ENCODE assay signal across 8 cellular contexts in genomic region chr12:121805171-121805687, GRCh38. TPM values are rescaled to one million over a fixed set of nuclear protein-coding genes. Genes with fewer than 3 reads are reported as not detected.
A peak's percentile ranks its signal among the peaks of the same experiment; 100 is the strongest.
DNase-seq lines count a peak whose midpoint lies in the region; ATAC-seq and TF ChIP-seq lines count a peak whose summit lies in the region.

No MANE protein-coding gene starts in this region.

- in situ Hi-C loops in transverse colon (cut with MboI; ENCODE audit: low pct_ligation_motif_present in 1 of 4, low pct_unique_long_range_greater_than_20kb in 1 of 4, low sequenced_read_pairs in 3 of 4): no loop called here

- BruUV-seq in Calu3 (replicated peaks; lab: Mats Ljungman, UMichigan) (no TSS peak), MCF 10A (replicated peaks; lab: Mats Ljungman, UMichigan) (no TSS peak)

- H3K27me3 Mint-ChIP-seq in Calu3 (ENCODE audit: unreplicated experiment) (no peaks in the 10 kb centered on the region), MCF 10A (ENCODE audit: insufficient read depth, unreplicated experiment) (no peaks in the 10 kb centered on the region)

- TF ChIP-seq CTCF in Calu3 (IDR thresholded peaks at IDR 0.05; ENCODE audit: unreplicated experiment) (no peak), MCF 10A (IDR thresholded peaks at IDR 0.05; ENCODE audit: unreplicated experiment) (no peak), lower leg skin (IDR thresholded peaks at IDR 0.05) (no peak), transverse colon (IDR thresholded peaks at IDR 0.05) (no peak)

- peaks cover 0 to 15% (median 2%) of the 10 kb centered on the region in 4 donors for H3K36me3 ChIP-seq in transverse colon

- H3K36me3 Mint-ChIP-seq in Calu3 (ENCODE audit: insufficient read depth, unreplicated experiment) (peaks cover 86% of the 10 kb centered on the region), MCF 10A (ENCODE audit: insufficient read depth, unreplicated experiment) (peaks cover 43% of the 10 kb centered on the region)

- H3K27ac ChIP-seq in transverse colon: peak overlapping the region; percentile 100

- peak overlapping the region; percentile 44 for H3K27ac Mint-ChIP-seq in Calu3 (ENCODE audit: unreplicated experiment)
- H3K27ac Mint-ChIP-seq in MCF 10A (ENCODE audit: low read depth, unreplicated experiment): peak overlapping the region; percentile 99

- CTCF ChIA-PET in Calu3 (lab: Charles Lee) (interaction anchor here (1.8 kb wide), 1 partner anchor 11 kb away, joined by 6 read pairs; the partner anchor contains the start of gene RHOF), MCF 10A (lab: Yijun Ruan, JAX) (interaction anchor here (0.6 to 16.6 kb wide), 3 partner anchors 10 to 30 kb away, joined by 3 to 390 read pairs (median 4); partner anchors contain the start of gene RHOF)

- intact Hi-C loops in Calu3 (cut with micrococcal nuclease; ENCODE audit: unreplicated experiment): no loop called here
- intact Hi-C loops in MCF 10A (cut with micrococcal nuclease): no loop called here
- intact Hi-C loops in lower leg skin (cut with DNase I; ENCODE audit: low total_unique reads): no loop called here
- intact Hi-C loops in transverse colon (cut with DNase I; ENCODE audit: low total_unique reads): no loop called here

- H3K9me3 ChIP-seq in transverse colon: no peaks in the 10 kb centered on the region

- ATAC-seq in GM19035 (IDR thresholded peaks at IDR 0.05; ENCODE audit: unreplicated experiment) (no peak), GM19351 (IDR thresholded peaks at IDR 0.05; ENCODE audit: unreplicated experiment) (no peak)

- H3K4me1 ChIP-seq in transverse colon: peaks cover 13 to 27% (median 25%) of the 10 kb centered on the region in 4 donors

- H3K4me1 Mint-ChIP-seq in Calu3 (ENCODE audit: low read depth, unreplicated experiment): peaks cover 31% of the 10 kb centered on the region
- H3K4me1 Mint-ChIP-seq in MCF 10A (ENCODE audit: insufficient read depth, unreplicated experiment): no peaks in the 10 kb centered on the region

- H3K4me3 ChIP-seq in lower leg skin (ENCODE audit: low read depth, poor library complexity, severe bottlenecking) (peak overlapping the region; percentile 52), transverse colon (peak overlapping the region; percentile 75 to 94 (median 80))

- POLR2A ChIA-PET in MCF 10A (lab: Yijun Ruan, JAX): interaction anchor here (0.5 to 12.4 kb wide), 5 partner anchors 8 to 1606 kb away, joined by 3 to 344 read pairs (median 3); partner anchors contain the start of genes RHOF, SETD1B and TMEM120B

- TF ChIP-seq EP300 in transverse colon (IDR thresholded peaks at IDR 0.05; ENCODE audit: low read depth): no peak

- H3K4me3 Mint-ChIP-seq in Calu3 (ENCODE audit: low read depth, unreplicated experiment) (peak overlapping the region; percentile 76), MCF 10A (ENCODE audit: unreplicated experiment) (peak overlapping the region; percentile 87)

- DNase-seq in Calu3 (no peak), NAMALWA (ENCODE audit: low spot score) (peak; percentile 53), MCF 10A (ENCODE audit: unreplicated experiment) (peak; percentile 35), lower leg skin (ENCODE audit: low spot score in 2 of 2) (peak in 1 of 2 donors; percentile 87), transverse colon (no peak), COR-L47 (lab: John Stamatoyannopoulos, UW) (no peak)

- no peaks in the 10 kb centered on the region for H3K9me3 Mint-ChIP-seq in Calu3 (ENCODE audit: low read depth, unreplicated experiment)
- H3K9me3 Mint-ChIP-seq in MCF 10A (ENCODE audit: unreplicated experiment): no peaks in the 10 kb centered on the region

- TF ChIP-seq POLR2A in lower leg skin (IDR thresholded peaks at IDR 0.05) (no peak), transverse colon (IDR thresholded peaks at IDR 0.05) (no peak)

- 0 to 1% methylated on average over 32 of the region's 32 CpGs for WGBS in lower leg skin, 2 donors
- WGBS in transverse colon (ENCODE audit: low coverage in 1 of 2), 2 donors: 0% methylated on average over 8 to 29 of the region's 32 CpGs

- H3K27me3 ChIP-seq in transverse colon: no peaks in the 10 kb centered on the region

RNA-seq across cellular contexts. Expression of gene SETD1B, which starts 1.4 kb away (rescaled TPM):
- 32.2 and 33.1 TPM in 2 replicates for total RNA-seq in Calu3 (2022)
- total RNA-seq in MCF 10A (2022): 19.7 and 19.9 TPM in 2 replicates
- total RNA-seq in lower leg skin: 10 to 100 TPM; 10.1 to 15.0 (median 11.6) TPM
- 10 to 100 TPM; 13.4 to 39.6 (median 15.2) TPM for total RNA-seq in transverse colon

RNA-seq across cellular contexts. Expression of gene RHOF, which starts 11.7 kb away (rescaled TPM):
- total RNA-seq in Calu3 (2022): 73.9 and 121 TPM in 2 replicates
- total RNA-seq in MCF 10A (2022): 9.5 and 11.6 TPM in 2 replicates
- 10 to 100 TPM in 2 of 4 donors, 1 to 10 TPM in 2; 5.4 to 24.1 (median 9.9) TPM for total RNA-seq in lower leg skin
- total RNA-seq in transverse colon: 100 to 1,000 TPM in 3 of 4 donors, 10 to 100 TPM in 1; 14.9 to 251 (median 150) TPM

RNA-seq across cellular contexts. Expression of gene HPD, which starts 53.4 kb away (rescaled TPM):
- not detected in 2 replicates for total RNA-seq in Calu3 (2022)
- 0.21 TPM in 1 of 2 replicates, not detected in the other for total RNA-seq in MCF 10A (2022)
- total RNA-seq in lower leg skin: not detected
- total RNA-seq in transverse colon: under 1 TPM in 1 of 4 donors, not detected in 3; 0.41 TPM

Comparison
In these comparisons a context has a peak if more than half of its experiments do, and no peak if none do; other contexts are left out.
1. DNase-seq: peak in NAMALWA (single experiment) and MCF 10A (single experiment); none in Calu3 (single experiment), transverse colon (single experiment) and COR-L47 (single experiment).